8 cellular contexts compared by ENCODE assay signal in the genomic region with DNA sequence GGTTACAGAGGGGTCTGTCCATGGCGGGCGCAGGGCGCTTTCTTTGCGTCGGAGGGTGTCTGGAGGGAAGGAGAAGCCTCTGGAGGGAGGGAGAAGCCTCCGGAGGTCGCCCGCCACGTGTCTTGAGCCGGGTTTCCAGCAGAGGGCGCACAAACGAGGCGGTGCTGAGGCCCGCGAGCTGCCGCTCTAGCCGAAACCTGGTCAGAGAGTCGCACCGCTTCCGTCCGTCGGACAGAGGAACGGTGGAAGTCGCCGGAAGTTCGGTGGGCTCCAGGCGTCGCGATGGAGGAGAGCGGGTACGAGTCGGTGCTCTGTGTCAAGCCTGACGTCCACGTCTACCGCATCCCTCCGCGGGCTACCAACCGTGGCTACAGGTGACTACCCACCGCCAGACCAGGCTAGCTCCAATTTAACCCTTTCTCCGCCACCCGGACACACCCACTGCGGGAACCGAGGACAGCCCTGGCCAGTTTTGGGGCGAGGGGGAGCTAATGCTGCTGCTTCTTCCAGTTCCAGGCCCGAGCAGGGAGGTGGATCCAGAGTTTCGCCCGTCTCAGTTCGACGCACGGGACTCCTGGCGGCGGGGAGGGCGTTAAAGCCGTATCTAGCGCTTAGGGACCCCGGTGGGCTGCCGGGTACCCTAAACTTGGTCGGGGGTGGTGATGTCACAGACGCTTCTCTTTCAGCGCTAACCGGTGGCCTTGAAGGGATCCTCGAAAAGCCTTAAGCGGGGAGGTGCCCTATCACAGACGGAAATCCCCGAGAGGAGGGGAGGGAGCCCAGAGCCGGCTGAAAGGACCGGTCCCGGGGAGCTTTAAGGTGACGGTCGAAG. TPM values are rescaled to one million over a fixed set of nuclear protein-coding genes. Genes with fewer than 3 reads are reported as not detected.
DNase-seq lines count a peak whose midpoint lies in the region; ATAC-seq, FAIRE-seq and TF ChIP-seq lines count a peak whose summit lies in the region.

A gene with protein sequence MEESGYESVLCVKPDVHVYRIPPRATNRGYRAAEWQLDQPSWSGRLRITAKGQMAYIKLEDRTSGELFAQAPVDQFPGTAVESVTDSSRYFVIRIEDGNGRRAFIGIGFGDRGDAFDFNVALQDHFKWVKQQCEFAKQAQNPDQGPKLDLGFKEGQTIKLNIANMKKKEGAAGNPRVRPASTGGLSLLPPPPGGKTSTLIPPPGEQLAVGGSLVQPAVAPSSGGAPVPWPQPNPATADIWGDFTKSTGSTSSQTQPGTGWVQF (plus strand): TSS at position 245 of the 832 bp plus-strand sequence. CDS start 38 bp downstream, at position 283.

- BruUV-seq in mammary epithelial cell (replicated peaks; lab: Mats Ljungman, UMichigan), result TSS peak; percentile 64

- H3K4me1 ChIP-seq in mammary epithelial cell (ENCODE audit: insufficient read depth, low read length) (peaks cover 5% of the 10 kb centered on the region), small intestine (ENCODE audit: control insufficient read depth in 2 of 2, insufficient read depth in 1 of 2, low read depth in 1 of 2, low read length in 1 of 2) (peaks cover 0 to 3% of the 10 kb centered on the region in 2 donors)

- peak; percentile 36 for DNase-seq in AG04449 (ENCODE audit: low read depth, low spot score)
- DNase-seq in NCI-H2227 treated with DMSO at 0.1 percent for 48 hours (lab: John Stamatoyannopoulos, UW), result peak; percentile 95
- DNase-seq in mammary epithelial cell, result peak; percentile 80
- DNase-seq in iPS-NIHi11 (ENCODE audit: low spot score), result peak; percentile 94
- DNase-seq in small intestine, result peak; percentile 86

- peak within 1 kb of the TSS; percentile 94 for H3K9ac ChIP-seq in mammary epithelial cell (ENCODE audit: insufficient read depth, low read length)

- peak within 1 kb of the TSS; percentile 79 for H3K27ac ChIP-seq in mammary epithelial cell (ENCODE audit: insufficient read depth, low read depth, low read length)
- H3K27ac ChIP-seq in small intestine (ENCODE audit: low read depth in 1 of 2, low read length in 1 of 2), result peak within 1 kb of the TSS; percentile 67 to 85

- intact Hi-C loops in mammary epithelial cell (cut with micrococcal nuclease), result loop anchor here (1.0 to 5.0 kb wide), 3 partner anchors 57 to 361 kb away; a partner anchor contains a TSS

- H3K27me3 ChIP-seq in mammary epithelial cell (ENCODE audit: insufficient read depth, low read length) (no peaks in the 10 kb centered on the region), small intestine (ENCODE audit: control insufficient read depth in 2 of 2, insufficient read depth in 2 of 2, low read length in 2 of 2) (no peaks in the 10 kb centered on the region)

- FAIRE-seq in small intestine (lab: Jason Lieb, UNC), result no peak

- H3K4me3 ChIP-seq in AG04449 (ENCODE audit: low read depth, low read length), result peak within 1 kb of the TSS; percentile 99
- peak within 1 kb of the TSS; percentile 99 for H3K4me3 ChIP-seq in WI38 (ENCODE audit: low read depth, low read length)
- H3K4me3 ChIP-seq in mammary epithelial cell (replicated peaks in 1 of 3; ENCODE audit: insufficient read depth in 1 of 3, low read depth in 2 of 3, low read length in 3 of 3), result peak within 1 kb of the TSS; percentile 76 to 99 (median 76)
- H3K4me3 ChIP-seq in small intestine (ENCODE audit: low read depth in 1 of 2, low read length in 2 of 2), result peak within 1 kb of the TSS; percentile 93 to 99

- peaks cover 47% of the 10 kb centered on the region for H3K79me2 ChIP-seq in mammary epithelial cell (ENCODE audit: insufficient read depth, low read length)

- H3K4me2 ChIP-seq in mammary epithelial cell (ENCODE audit: insufficient read depth, low read depth, low read length), result peak within 1 kb of the TSS; percentile 86

- peak; percentile 61 for ATAC-seq in GM18873 (IDR thresholded peaks at IDR 0.05; ENCODE audit: low FRiP score, unreplicated experiment)
- ATAC-seq in HG03159 (IDR thresholded peaks at IDR 0.05; ENCODE audit: unreplicated experiment), result peak; percentile 90

- peak; percentile 97 for TF ChIP-seq CTCF in AG04449 (IDR thresholded peaks at IDR 0.05; ENCODE audit: insufficient read depth, low read length, missing control alignments)
- no peak for TF ChIP-seq CTCF in WI38 (IDR thresholded peaks at IDR 0.05; ENCODE audit: low read depth, low read length)
- TF ChIP-seq CTCF in mammary epithelial cell (conservative IDR thresholded peaks at IDR 0.05 in 1 of 2, IDR thresholded peaks at IDR 0.05 in 1 of 2; ENCODE audit: extremely low read depth in 1 of 2, insufficient read depth in 1 of 2, low read depth in 1 of 2, low read length in 2 of 2), result peak; percentile 59 to 78

- no peaks in the 10 kb centered on the region for H3K36me3 ChIP-seq in mammary epithelial cell (ENCODE audit: insufficient read depth, low read length)
- peaks cover 3 to 4% of the 10 kb centered on the region in 2 donors for H3K36me3 ChIP-seq in small intestine (ENCODE audit: control insufficient read depth in 2 of 2, insufficient read depth in 2 of 2, low read length in 2 of 2)

- in situ Hi-C loops in mammary epithelial cell (cut with MboI; ENCODE audit: low sequenced_read_pairs in 2 of 2), result no loop called here

- POLR2A ChIA-PET in AG04449 (lab: Yijun Ruan, JAX), result interaction anchor here (1.0 kb wide), 1 partner anchor 18 kb away, joined by 3 read pairs; no protein-coding TSS in a partner anchor

- no peaks in the 10 kb centered on the region for H4K20me1 ChIP-seq in mammary epithelial cell (ENCODE audit: insufficient read depth, low read length)

- WGBS in mammary epithelial cell (ENCODE audit: low coverage, missing lambda C conversion rate), result 1% methylated on average over 16 of the region's 70 CpGs
- WGBS in small intestine, 3 donors, result 0% methylated on average over 63 to 70 of the region's 70 CpGs

- CTCF ChIA-PET in AG04449 (lab: Yijun Ruan, JAX) (interaction anchor here (0.7 to 3.6 kb wide), 38 partner anchors 9 to 366 kb away, joined by 3 to 46 read pairs (median 4); a partner anchor contains a TSS), mammary epithelial cell (lab: Charles Lee; ENCODE audit: low non-redundant PET) (interaction anchor here (0.7 to 1.0 kb wide), 2 partner anchors 10 to 229 kb away, joined by 3 read pairs; no protein-coding TSS in a partner anchor)

- H2AFZ ChIP-seq in mammary epithelial cell (ENCODE audit: low read depth, low read length), result peak within 1 kb of the TSS; percentile 97

- dilution Hi-C loops in mammary epithelial cell (cut with HindIII; ENCODE audit: low sequenced_read_pairs), result no loop called here

- H3K9me3 ChIP-seq in mammary epithelial cell (replicated peaks; ENCODE audit: insufficient read depth, low read length) (no peaks in the 10 kb centered on the region), small intestine (ENCODE audit: control insufficient read depth, low read depth) (no peaks in the 10 kb centered on the region)

RNA-seq across cellular contexts. Expression of the gene that starts here (rescaled TPM):
- total RNA-seq in mammary epithelial cell, result 10 to 100 TPM; 55.1 to 75.8 TPM
- polyA plus RNA-seq in mammary epithelial cell (67.3 TPM), small intestine (10 to 100 TPM; 36.0 to 41.9 (median 41.0) TPM)
- 52.4 TPM for polyA minus RNA-seq in mammary epithelial cell

Comparison
In these comparisons a context has a peak if more than half of its experiments do, and no peak if none do; other contexts are left out.
1. Peak in every context shown above with its lines: DNase-seq, ATAC-seq, H3K4me3 ChIP-seq and H3K27ac ChIP-seq.
2. DNase-seq: peak in every context shown above with its lines; median percentile 95 in NCI-H2227 treated with DMSO at 0.1 percent for 48 hours; 94 in iPS-NIHi11; 86 in small intestine; 80 in mammary epithelial cell; 36 in AG04449.